ENCODE assay signal across 17 cellular contexts in the genomic region with DNA sequence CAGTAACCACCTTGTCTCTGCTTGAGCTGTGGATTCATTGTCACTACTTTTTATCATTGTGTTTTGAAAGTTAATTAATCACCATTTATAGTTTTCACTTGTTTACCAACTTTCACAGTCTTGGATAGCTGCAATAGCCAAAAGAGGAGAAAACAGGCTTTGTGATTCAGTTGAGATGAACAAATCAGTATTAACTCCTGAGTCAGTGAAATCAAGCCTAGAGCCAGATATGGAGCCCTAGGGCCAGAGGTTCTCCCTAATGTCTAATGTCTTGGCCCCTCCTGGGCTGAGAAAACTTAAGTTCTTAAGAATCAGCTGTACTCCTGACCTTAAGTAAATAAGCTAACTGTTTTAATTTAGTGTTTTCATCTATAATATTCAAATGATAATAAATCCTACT.
DNase-seq lines count a peak whose midpoint lies in the region; ATAC-seq and TF ChIP-seq lines count a peak whose summit lies in the region.
"Had no signal": no experiment of that assay in that cellular context is flagged by ENCODE, and none has a peak within 500 bp of the region (broad histone marks: within the 10 kb centered on the region; RNA-seq: fewer than 3 reads in every experiment).

No MANE protein-coding gene starts in this region.

- H3K4me1 Mint-ChIP-seq in activated T-cell treated with anti-CD3 and anti-CD28 coated beads, Interleukin-2, amount 50 U/mL, for 24 hours (ENCODE audit: low read depth): no peaks in the 10 kb centered on the region

- H3K27ac Mint-ChIP-seq in activated T-cell treated with anti-CD3 and anti-CD28 coated beads, Interleukin-2, amount 50 U/mL, for 24 hours: no peak overlapping the region

- intact Hi-C loops in testis (cut with DNase I; ENCODE audit: low total_unique reads): no loop called here

- ATAC-seq in omental fat pad (ENCODE audit: low FRiP score) (peak; percentile 48), GM21825 (IDR thresholded peaks at IDR 0.05; ENCODE audit: unreplicated experiment) (no peak)
- ATAC-seq: GM12878, HepG2 had no signal

- no peaks in the 10 kb centered on the region for H3K9me3 Mint-ChIP-seq in activated T-cell treated with anti-CD3 and anti-CD28 coated beads, Interleukin-2, amount 50 U/mL, for 24 hours

- DNase-seq in NCI-H82 (lab: John Stamatoyannopoulos, UW) (peak; percentile 7), NCI-H82 treated with DMSO at 0.1 percent for 48 hours (lab: John Stamatoyannopoulos, UW; ENCODE audit: unreplicated experiment) (no peak), epithelial cell of esophagus (ENCODE audit: low read depth) (peak; percentile 4), omental fat pad (ENCODE audit: low spot score) (no peak), testis (no peak), NCI-H187 treated with DMSO at 0.1 percent for 48 hours (lab: John Stamatoyannopoulos, UW) (no peak)
- DNase-seq in activated T-cell treated with anti-CD3 and anti-CD28 coated beads, Interleukin-2, amount 50 U/mL, for 24 hours: no peak
- DNase-seq: H7, NCI-H1105 treated with DMSO at 0.1 percent for 48 hours, NCI-H2029, NCI-H2171 treated with DMSO at 0.1 percent for 48 hours, NCI-H774 had no signal

- no peaks in the 10 kb centered on the region for H3K27me3 Mint-ChIP-seq in activated T-cell treated with anti-CD3 and anti-CD28 coated beads, Interleukin-2, amount 50 U/mL, for 24 hours

- TF ChIP-seq CTCF in epithelial cell of esophagus (IDR thresholded peaks at IDR 0.05; ENCODE audit: insufficient read depth, low read depth, low read length, missing control alignments) (no peak), omental fat pad (IDR thresholded peaks at IDR 0.05) (no peak), testis (IDR thresholded peaks at IDR 0.05) (no peak)

- TF ChIP-seq POLR2A in testis (IDR thresholded peaks at IDR 0.05): no peak

- H3K9me3 ChIP-seq in testis: no peaks in the 10 kb centered on the region

- H3K27me3 ChIP-seq in testis: no peaks in the 10 kb centered on the region

- H3K4me1 ChIP-seq in testis: no peaks in the 10 kb centered on the region

- no peaks in the 10 kb centered on the region for H3K36me3 ChIP-seq in testis (ENCODE audit: low read depth, missing control alignments)

- H3K27ac ChIP-seq in testis: peak overlapping the region; percentile 48 to 61
- H3K27ac ChIP-seq: 22Rv1, C4-2B had no signal

- H3K4me3 ChIP-seq in epithelial cell of esophagus (ENCODE audit: low read length) (no peak overlapping the region), testis (no peak overlapping the region)
- H3K4me3 ChIP-seq: GM12878 had no signal

- no peaks in the 10 kb centered on the region for H3K36me3 Mint-ChIP-seq in activated T-cell treated with anti-CD3 and anti-CD28 coated beads, Interleukin-2, amount 50 U/mL, for 24 hours (ENCODE audit: low read depth)

- H3K4me3 Mint-ChIP-seq in activated T-cell treated with anti-CD3 and anti-CD28 coated beads, Interleukin-2, amount 50 U/mL, for 24 hours: no peak overlapping the region

Comparison
In these comparisons a context has a peak if more than half of its experiments do, and no peak if none do; other contexts are left out.
1. DNase-seq: peak in NCI-H82 (single experiment) and epithelial cell of esophagus (single experiment); none in NCI-H82 treated with DMSO at 0.1 percent for 48 hours (single experiment), omental fat pad (single experiment), testis (single experiment), NCI-H187 treated with DMSO at 0.1 percent for 48 hours (single experiment) and activated T-cell treated with anti-CD3 and anti-CD28 coated beads, Interleukin-2, amount 50 U/mL, for 24 hours (single experiment).